ENCODE assay signal across 8 cellular contexts in genomic region chr2:37585295-37585908, GRCh38.
DNase-seq lines count a peak whose midpoint lies in the region; ATAC-seq and TF ChIP-seq lines count a peak whose summit lies in the region.

No MANE protein-coding gene starts in this region.

- H3K36me3 ChIP-seq in left lung, result no peaks in the 10 kb centered on the region

- in situ Hi-C loops in GM13976 (cut with MboI; ENCODE audit: low sequenced_read_pairs, unreplicated experiment), result no loop called here

- DNase-seq in GM13976 (ENCODE audit: low spot score), result peak; percentile 8
- peak; percentile 38 to 57 for DNase-seq in activated T-cell treated with anti-CD3 and anti-CD28 coated beads, Interleukin-2, amount 50 U/mL, for 48 hours
- peak in 1 of 2 donors; percentile 52 for DNase-seq in left lung
- DNase-seq in cortex of kidney (lab: John Stamatoyannopoulos, UW), result no peak
- no peak for DNase-seq in amygdala (lab: John Stamatoyannopoulos, UW)
- DNase-seq in SIG-M5 treated with dmso at 0.1 percent for 504 hours (lab: John Stamatoyannopoulos, UW; ENCODE audit: unreplicated experiment), result no peak

- no peaks in the 10 kb centered on the region for H3K27me3 ChIP-seq in left lung

- no peaks in the 10 kb centered on the region for H3K9me3 ChIP-seq in left lung

- intact Hi-C loops in left lung (cut with DNase I), result no loop called here

- no peak overlapping the region for H3K4me3 ChIP-seq in left lung

- peaks cover 13 to 52% of the 10 kb centered on the region in 2 donors for H3K4me1 ChIP-seq in left lung

- peak overlapping the region; percentile 40 to 50 for H3K27ac ChIP-seq in left lung

- peak; percentile 46 for ATAC-seq in HG03066 (IDR thresholded peaks at IDR 0.05; ENCODE audit: low read depth, unreplicated experiment)
- peak; percentile 78 for ATAC-seq in left lung
- no peak for ATAC-seq in HG03139 (IDR thresholded peaks at IDR 0.05; ENCODE audit: unreplicated experiment)

- TF ChIP-seq CTCF in GM13976 (IDR thresholded peaks at IDR 0.05; ENCODE audit: borderline replicate concordance, control extremely low read depth, extremely low read depth, insufficient read depth, missing control alignments) (no peak), left lung (IDR thresholded peaks at IDR 0.05) (no peak)

Comparison
In these comparisons a context has a peak if more than half of its experiments do, and no peak if none do; other contexts are left out.
1. DNase-seq: peak in GM13976 (single experiment) and activated T-cell treated with anti-CD3 and anti-CD28 coated beads, Interleukin-2, amount 50 U/mL, for 48 hours (2 of 2); none in cortex of kidney (single experiment), amygdala (0 of 56) and SIG-M5 treated with dmso at 0.1 percent for 504 hours (single experiment).